1 cellular context compared by ENCODE assay signal in genomic region chr7:30434140-30434799, GRCh38.
TF ChIP-seq lines count a peak whose summit lies in the region.

No MANE protein-coding gene starts in this region.

TF ChIP-seq in H1, 55 proteins besides CTCF, POLR2A, EP300 and RAD21:
- peak; percentile 51; the same call in 1 of the 2 replicates for TF ChIP-seq MAX (IDR thresholded peaks at IDR 0.05)
- no peak for TF ChIP-seq GTF2F1 (IDR thresholded peaks at IDR 0.05; ENCODE audit: borderline replicate concordance, low read depth, low read length)
TF ChIP-seq in H1: peak in this region for 1.
